In the genomic region with DNA sequence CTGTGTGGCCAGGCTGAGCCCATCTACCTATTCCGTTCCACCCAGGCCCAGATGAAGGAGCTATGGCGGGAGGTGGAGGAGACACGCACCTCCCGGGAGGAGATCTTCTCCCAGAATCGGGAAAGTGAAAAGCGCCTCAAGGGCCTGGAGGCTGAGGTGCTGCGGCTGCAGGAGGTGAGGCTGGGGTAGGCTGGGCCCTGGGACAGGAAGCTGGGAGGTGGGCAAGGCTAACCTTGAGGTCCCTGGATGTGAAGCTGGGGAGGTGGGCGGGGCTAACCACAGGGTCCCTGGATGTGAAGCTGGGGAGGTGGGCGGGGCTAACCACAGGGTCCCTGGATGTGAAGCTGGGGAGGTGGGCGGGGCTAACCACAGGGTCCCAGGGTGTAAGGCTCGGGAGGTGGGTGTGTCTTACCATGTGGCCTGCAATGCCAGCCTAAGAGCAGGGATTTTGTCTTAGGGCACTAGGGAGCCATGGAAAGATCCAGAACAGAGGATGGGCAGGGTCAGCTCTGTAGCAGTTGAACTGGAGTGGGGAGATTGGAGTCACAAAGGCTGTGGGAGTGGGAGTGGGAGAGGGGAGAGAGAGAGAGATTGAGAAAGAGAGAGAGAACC, we compare ENCODE assay signal across 23 cellular contexts. TPM values are rescaled to one million over a fixed set of nuclear protein-coding genes. Genes with fewer than 3 reads are reported as not detected.
"Had no signal": no experiment of that assay in that cellular context is flagged by ENCODE, and none has a peak within 500 bp of the region (broad histone marks: within the 10 kb centered on the region; RNA-seq: fewer than 3 reads in every experiment).

No MANE protein-coding gene starts in this region.

- H3K4me1 ChIP-seq: esophagus muscularis mucosa, gastrocnemius medialis, heart right ventricle, left ventricle myocardium inferior, lower lobe of right lung, thyroid gland, uterus had no signal

- ATAC-seq: gastrocnemius medialis, heart right ventricle, left cardiac atrium, right cardiac atrium had no signal

- H3K27me3 Mint-ChIP-seq: progenitor cell of endocrine pancreas, type B pancreatic cell had no signal

- H3K36me3 ChIP-seq: ovary, uterus had no signal

- H3K27ac ChIP-seq: epithelial cell of prostate, esophagus muscularis mucosa, gastrocnemius medialis, heart right ventricle, left ventricle myocardium inferior, lower lobe of right lung, ovary, thyroid gland, uterus had no signal

- H3K9me3 Mint-ChIP-seq: type B pancreatic cell had no signal

- H3K27ac Mint-ChIP-seq: memory B cell, naive B cell, progenitor cell of endocrine pancreas, type B pancreatic cell had no signal

- H3K4me3 ChIP-seq: esophagus muscularis mucosa, gastrocnemius medialis, heart right ventricle, left ventricle myocardium inferior, lower lobe of right lung, ovary, smooth muscle cell, thyroid gland, uterus had no signal

- DNase-seq: effector memory CD4-positive, alpha-beta T cell; gastrocnemius medialis; heart right ventricle; hypothalamus; kidney; left cardiac atrium; left ventricle myocardium inferior; lower lobe of right lung; midbrain; naive B cell; ovary; right cardiac atrium; stimulated activated CD4-positive, alpha-beta T cell treated with anti-CD3 and anti-CD28 coated beads, Interleukin-2, amount 100 ng/mL, for 48 hours; stimulated activated naive CD4-positive, alpha-beta T cell treated with Interleukin-2 at 50 U/mL for 16 hours; thyroid gland; uterus had no signal

- H3K27me3 ChIP-seq: gastrocnemius medialis, ovary, thyroid gland, uterus had no signal

- H3K4me3 Mint-ChIP-seq: memory B cell, naive B cell, type B pancreatic cell had no signal

- H3K4me2 ChIP-seq: smooth muscle cell had no signal

RNA-seq across cellular contexts. Expression of a gene that starts 36.9 kb away (rescaled TPM):
- total RNA-seq: fibroblast of villous mesenchyme had no signal
